In the genomic region with DNA sequence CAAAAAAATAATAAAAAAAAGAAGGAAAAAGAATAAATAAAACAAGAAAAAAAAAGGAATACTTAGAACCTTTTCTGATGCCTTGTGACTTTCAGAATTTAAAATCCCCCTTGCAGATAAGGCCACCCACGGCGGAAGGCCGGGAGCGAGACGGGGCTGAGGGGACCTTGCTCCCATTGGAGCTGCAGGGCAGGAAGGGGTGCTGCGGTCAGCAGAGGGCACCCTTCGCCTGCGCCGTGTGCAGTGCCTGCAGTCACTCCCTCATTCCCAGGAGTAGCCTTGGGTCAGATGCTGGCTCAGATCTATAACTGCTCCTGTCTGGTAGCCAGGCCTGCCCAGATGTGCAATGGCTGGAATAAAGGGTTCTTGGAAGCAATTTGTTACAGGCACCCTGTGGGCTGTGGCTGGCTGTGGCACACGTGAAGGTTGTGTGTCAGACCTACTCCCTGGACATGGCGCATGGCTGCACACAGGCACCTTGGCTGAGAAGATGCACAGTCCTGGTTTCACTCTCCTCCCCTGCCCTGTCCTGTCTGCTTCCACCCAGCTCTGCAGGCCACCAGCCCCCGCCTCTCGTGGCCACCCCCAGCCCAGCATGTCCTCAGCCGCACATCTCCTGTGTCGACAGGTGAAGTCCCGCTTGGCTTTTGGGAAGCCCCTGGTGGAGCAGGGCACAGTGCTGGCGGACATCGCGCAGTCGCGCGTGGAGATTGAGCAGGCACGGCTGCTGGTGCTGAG, we compare ENCODE assay signal across 1 cellular context.
TF ChIP-seq lines count a peak whose summit lies in the region.

No MANE protein-coding gene starts in this region.

TF ChIP-seq in HEK293, 187 proteins besides CTCF, POLR2A, EP300 and RAD21 (continued from another document):
- TF ChIP-seq, protein P1, sequence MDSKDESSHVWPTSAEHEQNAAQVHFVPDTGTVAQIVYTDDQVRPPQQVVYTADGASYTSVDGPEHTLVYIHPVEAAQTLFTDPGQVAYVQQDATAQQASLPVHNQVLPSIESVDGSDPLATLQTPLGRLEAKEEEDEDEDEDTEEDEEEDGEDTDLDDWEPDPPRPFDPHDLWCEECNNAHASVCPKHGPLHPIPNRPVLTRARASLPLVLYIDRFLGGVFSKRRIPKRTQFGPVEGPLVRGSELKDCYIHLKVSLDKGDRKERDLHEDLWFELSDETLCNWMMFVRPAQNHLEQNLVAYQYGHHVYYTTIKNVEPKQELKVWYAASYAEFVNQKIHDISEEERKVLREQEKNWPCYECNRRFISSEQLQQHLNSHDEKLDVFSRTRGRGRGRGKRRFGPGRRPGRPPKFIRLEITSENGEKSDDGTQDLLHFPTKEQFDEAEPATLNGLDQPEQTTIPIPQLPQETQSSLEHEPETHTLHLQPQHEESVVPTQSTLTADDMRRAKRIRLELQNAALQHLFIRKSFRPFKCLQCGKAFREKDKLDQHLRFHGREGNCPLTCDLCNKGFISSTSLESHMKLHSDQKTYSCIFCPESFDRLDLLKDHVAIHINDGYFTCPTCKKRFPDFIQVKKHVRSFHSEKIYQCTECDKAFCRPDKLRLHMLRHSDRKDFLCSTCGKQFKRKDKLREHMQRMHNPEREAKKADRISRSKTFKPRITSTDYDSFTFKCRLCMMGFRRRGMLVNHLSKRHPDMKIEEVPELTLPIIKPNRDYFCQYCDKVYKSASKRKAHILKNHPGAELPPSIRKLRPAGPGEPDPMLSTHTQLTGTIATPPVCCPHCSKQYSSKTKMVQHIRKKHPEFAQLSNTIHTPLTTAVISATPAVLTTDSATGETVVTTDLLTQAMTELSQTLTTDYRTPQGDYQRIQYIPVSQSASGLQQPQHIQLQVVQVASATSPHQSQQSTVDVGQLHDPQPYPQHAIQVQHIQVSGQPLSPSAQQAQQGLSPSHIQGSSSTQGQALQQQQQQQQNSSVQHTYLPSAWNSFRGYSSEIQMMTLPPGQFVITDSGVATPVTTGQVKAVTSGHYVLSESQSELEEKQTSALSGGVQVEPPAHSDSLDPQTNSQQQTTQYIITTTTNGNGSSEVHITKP (tag by site-specific recombination; IDR thresholded peaks at IDR 0.05) = 0 out of 2 replicates have a peak, but pooled peaks have one; percentile 21
- TF ChIP-seq ZNF132 (tag by site-specific recombination; IDR thresholded peaks at IDR 0.05; ENCODE audit: borderline replicate concordance) (no peak), SALL2 (tag by site-specific recombination; IDR thresholded peaks at IDR 0.05; ENCODE audit: borderline replicate concordance) (no peak), ZSCAN30 (tag by site-specific recombination; IDR thresholded peaks at IDR 0.05) (peak; percentile 34; the same call in 1 of the 2 replicates), ZNF670 (tag by site-specific recombination; IDR thresholded peaks at IDR 0.05; ENCODE audit: low read depth) (no peak), TRIM28 (IDR thresholded peaks at IDR 0.05; ENCODE audit: borderline replicate concordance, low read length) (no peak), ZNF747 (tag by site-specific recombination; IDR thresholded peaks at IDR 0.05) (no peak)
- TF ChIP-seq, protein P2, sequence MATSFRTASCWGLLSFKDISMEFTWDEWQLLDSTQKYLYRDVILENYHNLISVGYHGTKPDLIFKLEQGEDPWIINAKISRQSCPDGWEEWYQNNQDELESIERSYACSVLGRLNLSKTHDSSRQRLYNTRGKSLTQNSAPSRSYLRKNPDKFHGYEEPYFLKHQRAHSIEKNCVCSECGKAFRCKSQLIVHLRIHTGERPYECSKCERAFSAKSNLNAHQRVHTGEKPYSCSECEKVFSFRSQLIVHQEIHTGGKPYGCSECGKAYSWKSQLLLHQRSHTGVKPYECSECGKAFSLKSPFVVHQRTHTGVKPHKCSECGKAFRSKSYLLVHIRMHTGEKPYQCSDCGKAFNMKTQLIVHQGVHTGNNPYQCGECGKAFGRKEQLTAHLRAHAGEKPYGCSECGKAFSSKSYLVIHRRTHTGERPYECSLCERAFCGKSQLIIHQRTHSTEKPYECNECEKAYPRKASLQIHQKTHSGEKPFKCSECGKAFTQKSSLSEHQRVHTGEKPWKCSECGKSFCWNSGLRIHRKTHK (tag by site-specific recombination; IDR thresholded peaks at IDR 0.05) = no peak
- TF ChIP-seq, protein P3, sequence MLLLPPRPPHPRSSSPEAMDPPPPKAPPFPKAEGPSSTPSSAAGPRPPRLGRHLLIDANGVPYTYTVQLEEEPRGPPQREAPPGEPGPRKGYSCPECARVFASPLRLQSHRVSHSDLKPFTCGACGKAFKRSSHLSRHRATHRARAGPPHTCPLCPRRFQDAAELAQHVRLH (tag by site-specific recombination; IDR thresholded peaks at IDR 0.05) = no peak
- TF ChIP-seq, protein P4, sequence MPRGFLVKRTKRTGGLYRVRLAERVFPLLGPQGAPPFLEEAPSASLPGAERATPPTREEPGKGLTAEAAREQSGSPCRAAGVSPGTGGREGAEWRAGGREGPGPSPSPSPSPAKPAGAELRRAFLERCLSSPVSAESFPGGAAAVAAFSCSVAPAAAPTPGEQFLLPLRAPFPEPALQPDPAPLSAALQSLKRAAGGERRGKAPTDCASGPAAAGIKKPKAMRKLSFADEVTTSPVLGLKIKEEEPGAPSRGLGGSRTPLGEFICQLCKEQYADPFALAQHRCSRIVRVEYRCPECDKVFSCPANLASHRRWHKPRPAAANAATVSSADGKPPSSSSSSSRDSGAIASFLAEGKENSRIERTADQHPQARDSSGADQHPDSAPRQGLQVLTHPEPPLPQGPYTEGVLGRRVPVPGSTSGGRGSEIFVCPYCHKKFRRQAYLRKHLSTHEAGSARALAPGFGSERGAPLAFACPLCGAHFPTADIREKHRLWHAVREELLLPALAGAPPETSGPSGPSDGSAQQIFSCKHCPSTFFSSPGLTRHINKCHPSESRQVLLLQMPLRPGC (tag by site-specific recombination; IDR thresholded peaks at IDR 0.05) = no peak
- TF ChIP-seq, protein P5, sequence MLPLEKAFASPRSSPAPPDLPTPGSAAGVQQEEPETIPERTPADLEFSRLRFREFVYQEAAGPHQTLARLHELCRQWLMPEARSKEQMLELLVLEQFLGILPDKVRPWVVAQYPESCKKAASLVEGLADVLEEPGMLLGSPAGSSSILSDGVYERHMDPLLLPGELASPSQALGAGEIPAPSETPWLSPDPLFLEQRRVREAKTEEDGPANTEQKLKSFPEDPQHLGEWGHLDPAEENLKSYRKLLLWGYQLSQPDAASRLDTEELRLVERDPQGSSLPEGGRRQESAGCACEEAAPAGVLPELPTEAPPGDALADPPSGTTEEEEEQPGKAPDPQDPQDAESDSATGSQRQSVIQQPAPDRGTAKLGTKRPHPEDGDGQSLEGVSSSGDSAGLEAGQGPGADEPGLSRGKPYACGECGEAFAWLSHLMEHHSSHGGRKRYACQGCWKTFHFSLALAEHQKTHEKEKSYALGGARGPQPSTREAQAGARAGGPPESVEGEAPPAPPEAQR (tag by site-specific recombination; IDR thresholded peaks at IDR 0.05) = no peak
